Comparison of ENCODE assay signal across 13 cellular contexts in the genomic region with DNA sequence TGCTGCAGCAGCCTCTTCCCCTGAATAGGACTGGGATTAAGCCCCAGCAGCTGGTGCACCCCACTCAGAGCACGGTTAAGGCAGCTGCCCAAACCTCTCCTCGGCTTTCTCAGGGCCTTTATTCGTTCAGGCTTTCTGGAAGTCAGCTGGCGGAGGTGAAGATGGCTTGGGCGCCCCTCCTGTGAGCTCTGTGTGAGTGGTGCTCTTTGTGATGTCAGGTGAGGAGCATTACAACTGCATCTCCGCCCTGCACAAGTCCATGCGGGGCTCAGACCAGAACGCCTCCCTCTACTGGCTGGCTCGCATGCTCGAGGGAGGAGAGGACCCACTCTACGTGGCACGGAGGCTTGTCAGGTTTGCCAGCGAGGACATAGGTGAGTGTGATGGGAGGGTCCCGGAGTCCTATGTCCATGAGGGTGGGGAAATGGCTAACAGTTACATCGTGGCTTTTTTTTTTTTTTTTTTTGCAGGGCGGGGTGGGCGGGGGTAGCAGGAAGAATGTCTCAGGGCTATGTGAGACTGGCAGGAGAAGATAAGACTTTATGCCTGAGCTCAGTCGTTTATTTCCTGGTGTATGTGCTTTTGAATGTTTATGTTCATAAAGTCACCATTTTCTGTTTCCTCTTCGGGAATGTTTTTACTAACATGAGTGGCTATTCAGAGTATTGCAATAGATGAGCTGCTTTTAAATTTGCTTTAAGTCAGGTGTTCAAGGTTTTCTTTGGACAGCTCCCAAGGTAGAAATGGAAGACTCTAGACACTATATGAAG. TPM values are rescaled to one million over a fixed set of nuclear protein-coding genes. Genes with fewer than 3 reads are reported as not detected.
DNase-seq lines count a peak whose midpoint lies in the region; ATAC-seq, FAIRE-seq and TF ChIP-seq lines count a peak whose summit lies in the region.
"Had no signal": no experiment of that assay in that cellular context is flagged by ENCODE, and none has a peak within 500 bp of the region (broad histone marks: within the 10 kb centered on the region; RNA-seq: fewer than 3 reads in every experiment).

No MANE protein-coding gene starts in this region.

- H3K27ac Mint-ChIP-seq in CD8-positive, alpha-beta T cell: peak overlapping the region; percentile 42
- peak overlapping the region; percentile 32 to 55 for H3K27ac Mint-ChIP-seq in effector memory CD8-positive, alpha-beta T cell
- H3K27ac Mint-ChIP-seq: T-helper 2 cell treated with Interferon-gamma antibody and Interleukin-4, amounts not matched to agents 5 μg/mL and 100 μg/mL, for 36 hours had no signal

- H3K36me3 Mint-ChIP-seq in CD8-positive, alpha-beta T cell: peaks cover 92% of the 10 kb centered on the region
- peaks cover 63% of the 10 kb centered on the region for H3K36me3 Mint-ChIP-seq in effector memory CD8-positive, alpha-beta T cell (ENCODE audit: insufficient read depth)

- no peaks in the 10 kb centered on the region for H3K27me3 ChIP-seq in CD8-positive, alpha-beta T cell (ENCODE audit: insufficient read depth, low read length)
- no peaks in the 10 kb centered on the region for H3K27me3 ChIP-seq in HAP-1 (ENCODE audit: low read depth)
- H3K27me3 ChIP-seq: ascending aorta, BE2C had no signal

- peaks cover 14% of the 10 kb centered on the region for H3K36me3 ChIP-seq in CD8-positive, alpha-beta T cell (ENCODE audit: insufficient read depth, low read length)
- H3K36me3 ChIP-seq in mucosa of descending colon (ENCODE audit: low read depth) (no peaks in the 10 kb centered on the region), HAP-1 (replicated peaks) (peaks cover 43% of the 10 kb centered on the region)

- H3K9me3 Mint-ChIP-seq in CD8-positive, alpha-beta T cell: no peaks in the 10 kb centered on the region
- H3K9me3 Mint-ChIP-seq in effector memory CD8-positive, alpha-beta T cell: no peaks in the 10 kb centered on the region
- H3K9me3 Mint-ChIP-seq: T-helper 2 cell treated with Interferon-gamma antibody and Interleukin-4, amounts not matched to agents 5 μg/mL and 100 μg/mL, for 36 hours had no signal

- TF ChIP-seq CTCF in CD8-positive, alpha-beta T cell (IDR thresholded peaks at IDR 0.05): no peak
- peak; percentile 41 for TF ChIP-seq CTCF in LNCaP clone FGC (IDR thresholded peaks at IDR 0.05; ENCODE audit: control insufficient read depth, extremely low read depth, insufficient read depth)
- no peak for TF ChIP-seq CTCF in mucosa of descending colon (IDR thresholded peaks at IDR 0.05)
- no peak for TF ChIP-seq CTCF in D721Med (IDR thresholded peaks at IDR 0.05; ENCODE audit: insufficient read depth, missing control alignments)

- H3K4me1 ChIP-seq in CD8-positive, alpha-beta T cell (ENCODE audit: insufficient read depth, low read length): no peaks in the 10 kb centered on the region
- peaks cover 19% of the 10 kb centered on the region for H3K4me1 ChIP-seq in mucosa of descending colon (ENCODE audit: low read depth)
- no peaks in the 10 kb centered on the region for H3K4me1 ChIP-seq in HAP-1
- H3K4me1 ChIP-seq: BE2C had no signal

- no peak for DNase-seq in CD8-positive, alpha-beta T cell
- DNase-seq in LNCaP clone FGC (ENCODE audit: low read depth) (peak; percentile 26), mucosa of descending colon (peak in 2 of 3 donors; percentile 54 to 73), D721Med (ENCODE audit: insufficient read length, low spot score) (no peak), DMS153 (lab: John Stamatoyannopoulos, UW) (no peak), HAP-1 (ENCODE audit: low spot score in 2 of 2) (no peak)
- DNase-seq in effector memory CD8-positive, alpha-beta T cell: no peak
- DNase-seq: activated CD8-positive, alpha-beta memory T cell treated with anti-CD3 and anti-CD28 coated beads, Interleukin-2, amount 50 U/mL, for 48 hours; BE2C; mammary epithelial cell had no signal

- no peaks in the 10 kb centered on the region for H3K9me3 ChIP-seq in CD8-positive, alpha-beta T cell (ENCODE audit: low read length)
- H3K9me3 ChIP-seq in mucosa of descending colon (no peaks in the 10 kb centered on the region), HAP-1 (no peaks in the 10 kb centered on the region)
- H3K9me3 ChIP-seq: ascending aorta, BE2C had no signal

- no peak overlapping the region for H3K4me3 ChIP-seq in CD8-positive, alpha-beta T cell (ENCODE audit: low read depth, low read length)
- H3K4me3 ChIP-seq in LNCaP clone FGC (ENCODE audit: low read depth, low read length): no peak overlapping the region
- no peak overlapping the region for H3K4me3 ChIP-seq in mucosa of descending colon
- no peak overlapping the region for H3K4me3 ChIP-seq in HAP-1
- H3K4me3 ChIP-seq: ascending aorta had no signal

- no peak overlapping the region for H3K27ac ChIP-seq in CD8-positive, alpha-beta T cell (ENCODE audit: low read depth, low read length)
- H3K27ac ChIP-seq: ascending aorta had no signal

- no peak for ATAC-seq in CD8-positive, alpha-beta T cell
- no peak for ATAC-seq in effector memory CD8-positive, alpha-beta T cell (replicated peaks)
- peak; percentile 81 for ATAC-seq in mucosa of descending colon
- ATAC-seq in HG02588 (IDR thresholded peaks at IDR 0.05; ENCODE audit: unreplicated experiment): no peak

- CTCF ChIA-PET in CD8-positive, alpha-beta T cell (lab: Charles Lee): interaction anchor here (1.0 to 2.4 kb wide), 10 partner anchors 9 to 207 kb away, joined by 3 to 10 read pairs (median 6); partner anchors contain the start of gene MYLK4

- in situ Hi-C loops in HAP-1 (cut with MboI; ENCODE audit: low sequenced_read_pairs): no loop called here

- no peaks in the 10 kb centered on the region for H3K27me3 Mint-ChIP-seq in CD8-positive, alpha-beta T cell (ENCODE audit: low read depth)
- no peaks in the 10 kb centered on the region for H3K27me3 Mint-ChIP-seq in effector memory CD8-positive, alpha-beta T cell

- no peak overlapping the region for H3K4me3 Mint-ChIP-seq in CD8-positive, alpha-beta T cell
- H3K4me3 Mint-ChIP-seq in effector memory CD8-positive, alpha-beta T cell: no peak overlapping the region
- H3K4me3 Mint-ChIP-seq: T-helper 2 cell treated with Interferon-gamma antibody and Interleukin-4, amounts not matched to agents 5 μg/mL and 100 μg/mL, for 36 hours had no signal

- POLR2A ChIA-PET in CD8-positive, alpha-beta T cell (lab: Charles Lee): interaction anchor here (2.3 kb wide), 1 partner anchor 11 kb away, joined by 13 read pairs; no protein-coding TSS in a partner anchor

- intact Hi-C loops in CD8-positive, alpha-beta T cell (cut with DNase I, micrococcal nuclease): no loop called here
- intact Hi-C loops in mucosa of descending colon (cut with DNase I, micrococcal nuclease): no loop called here

- FAIRE-seq in D721Med (lab: Jason Lieb, UNC): no peak

- H3K4me1 Mint-ChIP-seq in CD8-positive, alpha-beta T cell (ENCODE audit: low read depth): peaks cover 7% of the 10 kb centered on the region
- peaks cover 13 to 21% of the 10 kb centered on the region in 2 donors for H3K4me1 Mint-ChIP-seq in effector memory CD8-positive, alpha-beta T cell (ENCODE audit: low read depth in 2 of 2)

RNA-seq across cellular contexts. Expression of gene WRNIP1, which starts 18.2 kb away (rescaled TPM):
- total RNA-seq in CD8-positive, alpha-beta T cell: 10 to 100 TPM; 21.3 to 23.0 TPM
- total RNA-seq in mucosa of descending colon: 10 to 100 TPM; 39.0 to 41.1 (median 39.7) TPM

RNA-seq across cellular contexts. Expression of gene MYLK4, which starts 32.7 kb away (rescaled TPM):
- total RNA-seq in CD8-positive, alpha-beta T cell: under 1 TPM; 0.61 to 0.71 TPM
- total RNA-seq in mucosa of descending colon: under 1 TPM; 0.41 to 0.82 (median 0.43) TPM
- total RNA-seq: ascending aorta had no signal

RNA-seq across cellular contexts. Expression of gene SERPINB1, which starts 58.3 kb away (rescaled TPM):
- total RNA-seq in CD8-positive, alpha-beta T cell: 10 to 100 TPM; 48.8 to 50.7 TPM
- 100 to 1,000 TPM in 2 of 3 donors, 10 to 100 TPM in 1; 66.7 to 187 (median 132) TPM for total RNA-seq in mucosa of descending colon

Comparison
In these comparisons a context has a peak if more than half of its experiments do, and no peak if none do; other contexts are left out.
1. DNase-seq: peak in LNCaP clone FGC (single experiment) and mucosa of descending colon (2 of 3); none in CD8-positive, alpha-beta T cell (0 of 7), effector memory CD8-positive, alpha-beta T cell (0 of 3), D721Med (single experiment), DMS153 (single experiment) and HAP-1 (0 of 2).